Comparison of ENCODE assay signal across 11 cellular contexts in genomic region chr12:105025890-105026289, GRCh38. TPM values are rescaled to one million over a fixed set of nuclear protein-coding genes. Genes with fewer than 3 reads are reported as not detected.
A peak's percentile ranks its signal among the peaks of the same experiment; 100 is the strongest.
DNase-seq lines count a peak whose midpoint lies in the region; ATAC-seq, FAIRE-seq and TF ChIP-seq lines count a peak whose summit lies in the region.
"Had no signal": no experiment of that assay in that cellular context is flagged by ENCODE, and none has a peak within 500 bp of the region (broad histone marks: within the 10 kb centered on the region; RNA-seq: fewer than 3 reads in every experiment).

No MANE protein-coding gene starts in this region.

- peaks cover 4% of the 10 kb centered on the region for H3K4me1 ChIP-seq in mucosa of descending colon (ENCODE audit: low read depth)

- H3K9me3 ChIP-seq in mucosa of descending colon = no peaks in the 10 kb centered on the region

- no peak overlapping the region for H3K27ac Mint-ChIP-seq in activated T-helper 17 cell treated with anti-CD3 and anti-CD28 coated beads, Interleukin-2, amount 50 U/mL, for 72 hours

- no peaks in the 10 kb centered on the region for H3K36me3 ChIP-seq in mucosa of descending colon (ENCODE audit: low read depth)

- DNase-seq in A172 (ENCODE audit: low spot score) (peak; percentile 46), NCI-H2029 treated with DMSO at 0.1 percent for 48 hours (lab: John Stamatoyannopoulos, UW) (peak; percentile 77), fibroblast of gingiva (ENCODE audit: low read depth) (peak; percentile 80), mucosa of descending colon (peak in 1 of 3 donors; percentile 73), D721Med (ENCODE audit: insufficient read length, low spot score) (no peak)
- DNase-seq: activated CD8-positive, alpha-beta memory T cell treated with anti-CD3 and anti-CD28 coated beads, Interleukin-2, amount 50 U/mL, for 4 hours; GOT3 had no signal

- intact Hi-C loops in mucosa of descending colon (cut with DNase I, micrococcal nuclease) = no loop called here

- H3K4me3 Mint-ChIP-seq in activated T-helper 17 cell treated with anti-CD3 and anti-CD28 coated beads, Interleukin-2, amount 50 U/mL, for 72 hours = no peak overlapping the region

- TF ChIP-seq CTCF in mucosa of descending colon (IDR thresholded peaks at IDR 0.05) (no peak), D721Med (IDR thresholded peaks at IDR 0.05; ENCODE audit: insufficient read depth, missing control alignments) (no peak)

- H3K4me3 ChIP-seq in mucosa of descending colon = no peak overlapping the region

- H3K9me3 Mint-ChIP-seq in activated T-helper 17 cell treated with anti-CD3 and anti-CD28 coated beads, Interleukin-2, amount 50 U/mL, for 72 hours = no peaks in the 10 kb centered on the region

- H3K4me1 Mint-ChIP-seq in activated T-helper 17 cell treated with anti-CD3 and anti-CD28 coated beads, Interleukin-2, amount 50 U/mL, for 72 hours = peaks cover 3% of the 10 kb centered on the region

- H3K36me3 Mint-ChIP-seq in activated T-helper 17 cell treated with anti-CD3 and anti-CD28 coated beads, Interleukin-2, amount 50 U/mL, for 72 hours (ENCODE audit: low read depth) = no peaks in the 10 kb centered on the region

- H3K27me3 Mint-ChIP-seq in activated T-helper 17 cell treated with anti-CD3 and anti-CD28 coated beads, Interleukin-2, amount 50 U/mL, for 72 hours = no peaks in the 10 kb centered on the region

- no peak for FAIRE-seq in D721Med (lab: Jason Lieb, UNC)
- FAIRE-seq: keratinocyte had no signal

- ATAC-seq in mucosa of descending colon (peak; percentile 62), GM18868 (IDR thresholded peaks at IDR 0.05; ENCODE audit: unreplicated experiment) (no peak), GM21390 (IDR thresholded peaks at IDR 0.05; ENCODE audit: unreplicated experiment) (no peak)
- ATAC-seq in activated T-helper 17 cell treated with anti-CD3 and anti-CD28 coated beads, Interleukin-2, amount 50 U/mL, for 72 hours (replicated peaks) = no peak

RNA-seq across cellular contexts. Expression of gene NOPCHAP1, which starts 39.8 kb away (rescaled TPM):
- total RNA-seq in A172 (2014; rRNA removed; shearing (Covaris generic)) = 8.5 and 10.5 TPM in 2 replicates
- 10 to 100 TPM; 10.4 to 12.8 (median 11.3) TPM for total RNA-seq in mucosa of descending colon
- total RNA-seq in activated T-helper 17 cell treated with anti-CD3 and anti-CD28 coated beads, Interleukin-2, amount 50 U/mL, for 72 hours = 10 to 100 TPM; 20.4 to 31.8 TPM

RNA-seq across cellular contexts. Expression of gene ALDH1L2, which starts 58.4 kb away (rescaled TPM):
- total RNA-seq in A172 (2014; rRNA removed; shearing (Covaris generic)) = 0.09 and 0.34 TPM in 2 replicates
- total RNA-seq in mucosa of descending colon = 1 to 10 TPM; 1.4 to 5.0 (median 4.3) TPM
- total RNA-seq in activated T-helper 17 cell treated with anti-CD3 and anti-CD28 coated beads, Interleukin-2, amount 50 U/mL, for 72 hours = 1 to 10 TPM in 1 of 2 donors, under 1 TPM in 1; 0.35 to 2.8 TPM
